Comparison of ENCODE assay signal across 29 cellular contexts in genomic region chr6:56076033-56076432, GRCh38.
DNase-seq lines count a peak whose midpoint lies in the region; ATAC-seq, FAIRE-seq and TF ChIP-seq lines count a peak whose summit lies in the region.
"Had no signal": no experiment of that assay in that cellular context is flagged by ENCODE, and none has a peak within 500 bp of the region (broad histone marks: within the 10 kb centered on the region; RNA-seq: fewer than 3 reads in every experiment).

No MANE protein-coding gene starts in this region.

- no peaks in the 10 kb centered on the region for H3K4me1 ChIP-seq in neuronal stem cell (ENCODE audit: control insufficient read depth in 2 of 2, insufficient read depth in 1 of 2, low read depth in 1 of 2, low read length in 2 of 2)
- H3K4me1 ChIP-seq: Peyer's patch, spleen, upper lobe of right lung had no signal

- H3K27me3 ChIP-seq in bronchial epithelial cell (ENCODE audit: control insufficient read depth, insufficient read depth, low read length) = no peaks in the 10 kb centered on the region
- no peaks in the 10 kb centered on the region for H3K27me3 ChIP-seq in neuronal stem cell (ENCODE audit: control insufficient read depth in 3 of 3, insufficient read depth in 3 of 3, low read depth in 1 of 3, low read length in 3 of 3)
- H3K27me3 ChIP-seq: dorsolateral prefrontal cortex, heart right ventricle, Peyer's patch, spleen, upper lobe of right lung had no signal

- H3K4me3 Mint-ChIP-seq in natural killer cell = no peak overlapping the region
- H3K4me3 Mint-ChIP-seq: activated CD4-positive, alpha-beta memory T cell treated with anti-CD3 and anti-CD28 coated beads, Interleukin-2, amount 10 ng/mL, durations not matched to agents 7 days and 5 days; IgD-negative memory B cell; naive B cell; stimulated activated effector memory CD8-positive, alpha-beta T cell treated with anti-CD3 and anti-CD28 coated beads, Interleukin-12 subunit alpha, Interleukin-12 subunit beta, amount 100 ng/mL, for 72 hours had no signal

- H3K27ac ChIP-seq in neuronal stem cell (replicated peaks; ENCODE audit: low read length) = no peak overlapping the region
- H3K27ac ChIP-seq: dorsolateral prefrontal cortex, heart right ventricle, Peyer's patch, spleen, upper lobe of right lung had no signal

- no peak for ATAC-seq in natural killer cell
- ATAC-seq in GM18907 (IDR thresholded peaks at IDR 0.05; ENCODE audit: unreplicated experiment) = no peak
- no peak for ATAC-seq in GM21825 (IDR thresholded peaks at IDR 0.05; ENCODE audit: unreplicated experiment)
- ATAC-seq: activated CD4-positive, CD25-positive, alpha-beta regulatory T cell treated with anti-CD3 and anti-CD28 coated beads, Interleukin-2, amount 50 U/mL, for 24 hours; activated naive CD4-positive, alpha-beta T cell treated with anti-CD3 and anti-CD28 coated beads, Interleukin-2, amount 50 U/mL, for 72 hours; heart right ventricle; left lobe of liver; stimulated activated effector memory CD8-positive, alpha-beta T cell treated with anti-CD3 and anti-CD28 coated beads, Interleukin-12 subunit alpha, Interleukin-12 subunit beta, amount 100 ng/mL, for 72 hours; upper lobe of right lung had no signal

- H3K9ac ChIP-seq in neuronal stem cell (ENCODE audit: low read depth, low read length, poor library complexity) = no peak overlapping the region

- no peak overlapping the region for H2BK12ac ChIP-seq in neuronal stem cell (ENCODE audit: low read length)

- H4K91ac ChIP-seq in neuronal stem cell (ENCODE audit: low read depth, low read length, poor library complexity) = no peak overlapping the region

- peaks cover 0 to 5% of the 10 kb centered on the region in 2 donors for H3K9me3 ChIP-seq in neuronal stem cell (replicated peaks in 1 of 2; ENCODE audit: control insufficient read depth in 2 of 2, insufficient read depth in 1 of 2, low read depth in 1 of 2, low read length in 2 of 2)
- H3K9me3 ChIP-seq: Peyer's patch, upper lobe of right lung had no signal

- H2BK5ac ChIP-seq in neuronal stem cell (ENCODE audit: low read length) = no peak overlapping the region

- no peak overlapping the region for H3K4me2 ChIP-seq in neuronal stem cell (ENCODE audit: insufficient read depth, low read length, poor library complexity, severe bottlenecking)

- H3K27ac Mint-ChIP-seq in natural killer cell = no peak overlapping the region
- H3K27ac Mint-ChIP-seq: activated CD4-positive, alpha-beta memory T cell treated with anti-CD3 and anti-CD28 coated beads, Interleukin-2, amount 10 ng/mL, durations not matched to agents 7 days and 5 days; activated naive CD4-positive, alpha-beta T cell treated with anti-CD3 and anti-CD28 coated beads, Interleukin-2, amount 50 U/mL, for 72 hours; activated T-helper 2 cell treated with anti-CD3 and anti-CD28 coated beads, Interferon-gamma antibody, Interleukin-2, Interleukin-4, amounts not matched to agents 10 μg/mL and 5 μg/mL and 100 μg/mL, durations not matched to agents 14 hours and 24 hours and 36 hours; naive B cell; stimulated activated effector memory CD8-positive, alpha-beta T cell treated with anti-CD3 and anti-CD28 coated beads, Interleukin-12 subunit alpha, Interleukin-12 subunit beta, amount 100 ng/mL, for 72 hours had no signal

- no peak overlapping the region for H3K14ac ChIP-seq in neuronal stem cell (ENCODE audit: low read length)

- H3K36me3 Mint-ChIP-seq in natural killer cell = no peaks in the 10 kb centered on the region
- H3K36me3 Mint-ChIP-seq: activated naive CD4-positive, alpha-beta T cell treated with anti-CD3 and anti-CD28 coated beads, Interleukin-2, amount 50 U/mL, for 72 hours; IgD-negative memory B cell; naive B cell; stimulated activated effector memory CD8-positive, alpha-beta T cell treated with anti-CD3 and anti-CD28 coated beads, Interleukin-12 subunit alpha, Interleukin-12 subunit beta, amount 100 ng/mL, for 72 hours had no signal

- H3K4me1 Mint-ChIP-seq in natural killer cell = no peaks in the 10 kb centered on the region
- H3K4me1 Mint-ChIP-seq: activated CD4-positive, alpha-beta memory T cell treated with anti-CD3 and anti-CD28 coated beads, Interleukin-2, amount 10 ng/mL, durations not matched to agents 7 days and 5 days; IgD-negative memory B cell; naive B cell; stimulated activated effector memory CD8-positive, alpha-beta T cell treated with anti-CD3 and anti-CD28 coated beads, Interleukin-12 subunit alpha, Interleukin-12 subunit beta, amount 100 ng/mL, for 72 hours had no signal

- H3K18ac ChIP-seq in neuronal stem cell (ENCODE audit: low read length) = no peak overlapping the region

- H2AFZ ChIP-seq in neuronal stem cell (ENCODE audit: low read length) = peak overlapping the region; percentile 56

- intact Hi-C loops in natural killer cell (cut with micrococcal nuclease) = no loop called here

- DNase-seq in NCI-H82 (lab: John Stamatoyannopoulos, UW) = peak; percentile 15
- no peak for DNase-seq in NCI-H82 treated with DMSO at 0.1 percent for 48 hours (lab: John Stamatoyannopoulos, UW; ENCODE audit: unreplicated experiment)
- peak; percentile 2 for DNase-seq in NCI-H526 treated with DMSO at 0.1 percent for 48 hours (lab: John Stamatoyannopoulos, UW)
- DNase-seq in bronchial epithelial cell (ENCODE audit: low read depth) = peak; percentile 52
- DNase-seq in neuronal stem cell (ENCODE audit: low spot score) = no peak
- DNase-seq in natural killer cell = no peak
- DNase-seq: activated CD4-positive, alpha-beta memory T cell treated with anti-CD3 and anti-CD28 coated beads, Interleukin-2, amount 10 ng/mL, durations not matched to agents 7 days and 5 days; dorsolateral prefrontal cortex; HCEC 1CT; heart right ventricle; MM.1S; naive B cell; NCI-H1694; NCI-H226; NCI-H774; Peyer's patch; retina; spleen; stimulated activated CD4-positive, alpha-beta T cell treated with anti-CD3 and anti-CD28 coated beads, Interleukin-2, amount 100 ng/mL, for 48 hours; substantia nigra; upper lobe of right lung had no signal

- H3K4me3 ChIP-seq in bronchial epithelial cell (ENCODE audit: low read depth, low read length) (no peak overlapping the region), neuronal stem cell (ENCODE audit: low read length in 2 of 2) (no peak overlapping the region)
- H3K4me3 ChIP-seq: dorsolateral prefrontal cortex, heart right ventricle, Peyer's patch, spleen, upper lobe of right lung had no signal

- H2BK15ac ChIP-seq in neuronal stem cell (ENCODE audit: low read length) = no peak overlapping the region

- no peak overlapping the region for H3K23ac ChIP-seq in neuronal stem cell (ENCODE audit: low read depth, low read length, poor library complexity)

- H3K36me3 ChIP-seq in bronchial epithelial cell (ENCODE audit: control insufficient read depth, insufficient read depth, low read length) (no peaks in the 10 kb centered on the region), neuronal stem cell (replicated peaks in 1 of 2; ENCODE audit: control insufficient read depth in 2 of 2, insufficient read depth in 2 of 2, low read length in 2 of 2) (no peaks in the 10 kb centered on the region)
- H3K36me3 ChIP-seq: Peyer's patch, spleen, upper lobe of right lung had no signal

- H2BK120ac ChIP-seq in neuronal stem cell (ENCODE audit: low read depth, low read length) = no peak overlapping the region

- TF ChIP-seq CTCF in bronchial epithelial cell (IDR thresholded peaks at IDR 0.05; ENCODE audit: insufficient read depth, low read length, severe bottlenecking) (no peak), natural killer cell (IDR thresholded peaks at IDR 0.05) (no peak)

- H3K4ac ChIP-seq in neuronal stem cell (ENCODE audit: low read length) = no peak overlapping the region

- no peaks in the 10 kb centered on the region for H3K79me1 ChIP-seq in neuronal stem cell (ENCODE audit: low read depth, low read length)

- FAIRE-seq in bronchial epithelial cell (lab: Jason Lieb, UNC) = no peak

- H3K9me3 Mint-ChIP-seq in natural killer cell = peaks cover 11 to 17% of the 10 kb centered on the region in 2 donors
- H3K9me3 Mint-ChIP-seq: activated T-helper 2 cell treated with anti-CD3 and anti-CD28 coated beads, Interferon-gamma antibody, Interleukin-2, Interleukin-4, amounts not matched to agents 10 μg/mL and 5 μg/mL and 100 μg/mL, durations not matched to agents 14 hours and 24 hours and 36 hours had no signal

- H4K8ac ChIP-seq in neuronal stem cell (ENCODE audit: low read depth, low read length) = no peak overlapping the region

- H3K27me3 Mint-ChIP-seq in natural killer cell (ENCODE audit: low read depth in 2 of 2) = no peaks in the 10 kb centered on the region
- H3K27me3 Mint-ChIP-seq: activated CD4-positive, alpha-beta memory T cell treated with anti-CD3 and anti-CD28 coated beads, Interleukin-2, amount 10 ng/mL, durations not matched to agents 7 days and 5 days; IgD-negative memory B cell; naive B cell had no signal

- no peak overlapping the region for H2AK5ac ChIP-seq in neuronal stem cell (ENCODE audit: low read depth, low read length)

Comparison
In these comparisons a context has a peak if more than half of its experiments do, and no peak if none do; other contexts are left out.
1. DNase-seq: peak in NCI-H82 (single experiment), NCI-H526 treated with DMSO at 0.1 percent for 48 hours (single experiment) and bronchial epithelial cell (single experiment); none in NCI-H82 treated with DMSO at 0.1 percent for 48 hours (single experiment), neuronal stem cell (single experiment) and natural killer cell (single experiment).